ENCODE assay signal across 8 cellular contexts in the genomic region with DNA sequence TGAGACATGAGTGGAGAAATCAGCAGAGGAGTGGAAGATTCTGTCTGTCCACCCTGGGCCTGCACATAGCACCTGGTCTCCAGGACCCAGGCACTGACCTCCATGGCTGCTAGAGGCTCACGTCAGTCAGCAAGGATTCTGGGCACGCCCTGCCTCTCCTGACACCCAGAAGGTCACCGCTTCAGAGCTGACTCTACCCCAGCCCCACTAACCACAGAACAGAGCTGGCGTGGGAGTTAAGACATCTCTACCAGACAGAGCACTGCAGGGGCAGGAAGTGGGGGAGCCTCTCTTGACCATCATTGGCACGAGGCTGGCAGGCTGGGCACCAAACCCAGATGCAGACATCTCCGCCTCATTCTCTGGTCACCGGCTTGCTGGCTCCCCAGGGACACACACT. TPM values are rescaled to one million over a fixed set of nuclear protein-coding genes. Genes with fewer than 3 reads are reported as not detected.
DNase-seq lines count a peak whose midpoint lies in the region; ATAC-seq and TF ChIP-seq lines count a peak whose summit lies in the region.

No MANE protein-coding gene starts in this region.

- peaks cover 4% of the 10 kb centered on the region for H3K36me3 Mint-ChIP-seq in neural crest cell (ENCODE audit: low read depth)

- no peak overlapping the region for H2AFZ ChIP-seq in GM23248

- no peaks in the 10 kb centered on the region for H4K20me1 ChIP-seq in GM23248 (ENCODE audit: insufficient read depth)

- no peaks in the 10 kb centered on the region for H3K36me3 ChIP-seq in GM23248 (ENCODE audit: low read depth)
- no peaks in the 10 kb centered on the region for H3K36me3 ChIP-seq in effector memory CD4-positive, alpha-beta T cell (ENCODE audit: control insufficient read depth, insufficient read depth, low read length)

- H3K79me2 ChIP-seq in GM23248 (ENCODE audit: insufficient read depth) = peaks cover 31% of the 10 kb centered on the region

- WGBS in GM23248 (ENCODE audit: low coverage in 1 of 2, low lambda C conversion rate in 2 of 2, missing lambda C conversion rate in 2 of 2), 2 experiments = 58 to 60% methylated on average over 7 of the region's 7 CpGs

- H3K9me2 ChIP-seq in GM23248 (ENCODE audit: insufficient read depth) = no peaks in the 10 kb centered on the region

- peak overlapping the region; percentile 95 for H3K4me3 Mint-ChIP-seq in neural crest cell

- H3K9me3 ChIP-seq in GM23248 (ENCODE audit: low read depth) = no peaks in the 10 kb centered on the region
- H3K9me3 ChIP-seq in effector memory CD4-positive, alpha-beta T cell (ENCODE audit: control insufficient read depth, low read length) = no peaks in the 10 kb centered on the region

- DNase-seq in EL (peak; percentile 65), GM23248 (peak; percentile 35), neural crest cell (ENCODE audit: low read depth, low spot score) (no peak), HuH-7 (ENCODE audit: low spot score) (no peak), COLO668 (lab: John Stamatoyannopoulos, UW; ENCODE audit: unreplicated experiment) (no peak)
- peak; percentile 58 for DNase-seq in activated CD4-positive, CD25-positive, alpha-beta regulatory T cell treated with anti-CD3 and anti-CD28 coated beads, Interleukin-2, amount 50 U/mL, for 72 hours
- DNase-seq in effector memory CD4-positive, alpha-beta T cell = no peak

- no peaks in the 10 kb centered on the region for H3K27me3 ChIP-seq in GM23248 (replicated peaks; ENCODE audit: insufficient read depth)
- no peaks in the 10 kb centered on the region for H3K27me3 ChIP-seq in effector memory CD4-positive, alpha-beta T cell (replicated peaks; ENCODE audit: control insufficient read depth, insufficient read depth, low read length, poor library complexity, severe bottlenecking)

- no peak overlapping the region for H3K27ac ChIP-seq in GM23248
- no peak overlapping the region for H3K27ac ChIP-seq in effector memory CD4-positive, alpha-beta T cell (ENCODE audit: insufficient read depth, low read length, poor library complexity, severe bottlenecking)

- H3K27me3 Mint-ChIP-seq in neural crest cell (ENCODE audit: low read depth) = peaks cover 2% of the 10 kb centered on the region

- 0 out of 2 replicates have a peak, but pooled peaks cover 5% of the 10 kb centered on the region for H3F3A ChIP-seq in GM23248 (ENCODE audit: insufficient read depth)

- no peak overlapping the region for H3K27ac Mint-ChIP-seq in neural crest cell (ENCODE audit: unreplicated experiment)

- peaks cover 30% of the 10 kb centered on the region for H3K4me1 Mint-ChIP-seq in neural crest cell

- TF ChIP-seq CTCF in neural crest cell (conservative IDR thresholded peaks at IDR 0.05) = no peak

- H3K4me2 ChIP-seq in GM23248 (ENCODE audit: unreplicated experiment) = no peak overlapping the region

- no peaks in the 10 kb centered on the region for H3K9me3 Mint-ChIP-seq in neural crest cell

- H3K4me1 ChIP-seq in GM23248 (ENCODE audit: insufficient read depth) = peaks cover 6% of the 10 kb centered on the region; the same call in 1 of the 2 replicates
- peaks cover 30% of the 10 kb centered on the region for H3K4me1 ChIP-seq in effector memory CD4-positive, alpha-beta T cell (ENCODE audit: control insufficient read depth, insufficient read depth, low read length, poor library complexity, severe bottlenecking)

- in situ Hi-C loops in GM23248 (cut with MboI) = no loop called here

- no peak overlapping the region for H3K4me3 ChIP-seq in GM23248
- no peak overlapping the region for H3K4me3 ChIP-seq in effector memory CD4-positive, alpha-beta T cell (ENCODE audit: insufficient read depth, low read depth, low read length, poor library complexity, severe bottlenecking)

- H3K9ac ChIP-seq in GM23248 = no peak overlapping the region

- ATAC-seq in GM18907 (IDR thresholded peaks at IDR 0.05; ENCODE audit: unreplicated experiment) = no peak

RNA-seq across cellular contexts. Expression of gene ADCY3, which starts 3.0 kb away (rescaled TPM):
- total RNA-seq in GM23248 (2014; rRNA removed; shearing (Covaris generic)) = 42.9 and 47.4 TPM in 2 replicates
- polyA plus RNA-seq in GM23248 (2016; fragmentation: Nextera tagmentation; extraction: Ambion mirVana) = 9.1 and 11.6 TPM in 2 replicates
- 48.1 and 49.2 TPM in 2 replicates for total RNA-seq in neural crest cell

RNA-seq across cellular contexts. Expression of gene DNAJC27, which starts 54.7 kb away (rescaled TPM):
- total RNA-seq in GM23248 (2014; rRNA removed; shearing (Covaris generic)) = 0.76 and 1.3 TPM in 2 replicates
- 2.2 and 2.9 TPM in 2 replicates for polyA plus RNA-seq in GM23248 (2016; fragmentation: Nextera tagmentation; extraction: Ambion mirVana)
- total RNA-seq in neural crest cell = 6.9 and 8.1 TPM in 2 replicates

Comparison
In these comparisons a context has a peak if more than half of its experiments do, and no peak if none do; other contexts are left out.
1. DNase-seq: peak in EL (single experiment), GM23248 (single experiment) and activated CD4-positive, CD25-positive, alpha-beta regulatory T cell treated with anti-CD3 and anti-CD28 coated beads, Interleukin-2, amount 50 U/mL, for 72 hours (single experiment); none in neural crest cell (single experiment), HuH-7 (single experiment), effector memory CD4-positive, alpha-beta T cell (0 of 3) and COLO668 (single experiment).